Comparison of ENCODE assay signal across 23 cellular contexts in genomic region chr22:24841261-24841660, GRCh38. TPM values are rescaled to one million over a fixed set of nuclear protein-coding genes. Genes with fewer than 3 reads are reported as not detected.
DNase-seq lines count a peak whose midpoint lies in the region; ATAC-seq and TF ChIP-seq lines count a peak whose summit lies in the region.
"Had no signal": no experiment of that assay in that cellular context is flagged by ENCODE, and none has a peak within 500 bp of the region (broad histone marks: within the 10 kb centered on the region; RNA-seq: fewer than 3 reads in every experiment).

No MANE protein-coding gene starts in this region.

- no peaks in the 10 kb centered on the region for H3K36me3 ChIP-seq in prostate gland
- H3K36me3 ChIP-seq: HAP-1, Peyer's patch, SJCRH30 had no signal

- WGBS in prostate gland = 22% methylated on average over 1 of the region's 1 CpG

- no peak for TF ChIP-seq CTCF in LNCaP clone FGC (IDR thresholded peaks at IDR 0.05; ENCODE audit: control insufficient read depth, extremely low read depth, insufficient read depth)
- no peak for TF ChIP-seq CTCF in fibroblast of pulmonary artery (IDR thresholded peaks at IDR 0.05; ENCODE audit: low read length, missing control alignments)
- no peak for TF ChIP-seq CTCF in prostate gland (IDR thresholded peaks at IDR 0.05)

- H3K4me1 ChIP-seq in prostate gland (replicated peaks) = no peaks in the 10 kb centered on the region
- H3K4me1 ChIP-seq: Caco-2, HAP-1, Peyer's patch, SJCRH30 had no signal

- TF ChIP-seq POLR2A in prostate gland (IDR thresholded peaks at IDR 0.05) (no peak), erythroblast (IDR thresholded peaks at IDR 0.05; ENCODE audit: low read length) (no peak)

- H3K27ac ChIP-seq in prostate gland = no peak overlapping the region
- H3K27ac ChIP-seq: Peyer's patch, SJCRH30 had no signal

- DNase-seq in LNCaP clone FGC (ENCODE audit: low read depth) = peak; percentile 98
- peak; percentile 42 for DNase-seq in NCI-H2029 treated with DMSO at 0.1 percent for 48 hours (lab: John Stamatoyannopoulos, UW)
- DNase-seq in fibroblast of pulmonary artery (ENCODE audit: low read depth) = peak; percentile 7
- peak; percentile 81 for DNase-seq in prostate gland (ENCODE audit: low spot score)
- no peak for DNase-seq in stimulated activated CD4-positive, alpha-beta T cell treated with anti-CD3 and anti-CD28 coated beads, Interleukin-1b, Interleukin-23, amount 100 ng/mL, for 48 hours
- no peak for DNase-seq in erythroblast (lab: John Stamatoyannopoulos, UW)
- DNase-seq: Caco-2; CD4-positive, alpha-beta T cell; DMS 273 treated with DMSO at 0.1 percent for 48 hours; KG1; NCI-H1105; NCI-H146; NCI-H2081; NCI-H2171 treated with DMSO at 0.1 percent for 48 hours; NCI-H748 treated with DMSO at 0.1 percent for 48 hours; Peyer's patch; SJCRH30 had no signal

- H3K9me3 ChIP-seq in prostate gland = no peaks in the 10 kb centered on the region
- H3K9me3 ChIP-seq: Caco-2, HAP-1, Peyer's patch, SJCRH30 had no signal

- intact Hi-C loops in prostate gland (cut with DNase I) = no loop called here

- no peaks in the 10 kb centered on the region for H3K27me3 ChIP-seq in prostate gland (replicated peaks; ENCODE audit: insufficient read depth)
- H3K27me3 ChIP-seq: Peyer's patch, SJCRH30 had no signal

- H3K4me3 ChIP-seq in LNCaP clone FGC (ENCODE audit: low read depth, low read length) (no peak overlapping the region), fibroblast of pulmonary artery (replicated peaks; ENCODE audit: low read depth, low read length) (no peak overlapping the region), prostate gland (no peak overlapping the region)
- H3K4me3 ChIP-seq: GM23338, HAP-1, Peyer's patch, SJCRH30 had no signal

- ATAC-seq in HG03521 (IDR thresholded peaks at IDR 0.05; ENCODE audit: unreplicated experiment) (no peak), HG03460 (IDR thresholded peaks at IDR 0.05; ENCODE audit: unreplicated experiment) (no peak)
- ATAC-seq: GM23338 had no signal

RNA-seq across cellular contexts. Expression of gene SGSM1, which starts 35.2 kb away (rescaled TPM):
- total RNA-seq in prostate gland = 1 to 10 TPM; 4.1 to 7.7 TPM
- total RNA-seq: Daoy, OCI-LY7, SJCRH30 had no signal

Comparison
In these comparisons a context has a peak if more than half of its experiments do, and no peak if none do; other contexts are left out.
1. DNase-seq: peak in LNCaP clone FGC (single experiment), NCI-H2029 treated with DMSO at 0.1 percent for 48 hours (single experiment), fibroblast of pulmonary artery (single experiment) and prostate gland (single experiment); none in stimulated activated CD4-positive, alpha-beta T cell treated with anti-CD3 and anti-CD28 coated beads, Interleukin-1b, Interleukin-23, amount 100 ng/mL, for 48 hours (single experiment) and erythroblast (0 of 2).